8 cellular contexts compared by ENCODE assay signal in the genomic region with DNA sequence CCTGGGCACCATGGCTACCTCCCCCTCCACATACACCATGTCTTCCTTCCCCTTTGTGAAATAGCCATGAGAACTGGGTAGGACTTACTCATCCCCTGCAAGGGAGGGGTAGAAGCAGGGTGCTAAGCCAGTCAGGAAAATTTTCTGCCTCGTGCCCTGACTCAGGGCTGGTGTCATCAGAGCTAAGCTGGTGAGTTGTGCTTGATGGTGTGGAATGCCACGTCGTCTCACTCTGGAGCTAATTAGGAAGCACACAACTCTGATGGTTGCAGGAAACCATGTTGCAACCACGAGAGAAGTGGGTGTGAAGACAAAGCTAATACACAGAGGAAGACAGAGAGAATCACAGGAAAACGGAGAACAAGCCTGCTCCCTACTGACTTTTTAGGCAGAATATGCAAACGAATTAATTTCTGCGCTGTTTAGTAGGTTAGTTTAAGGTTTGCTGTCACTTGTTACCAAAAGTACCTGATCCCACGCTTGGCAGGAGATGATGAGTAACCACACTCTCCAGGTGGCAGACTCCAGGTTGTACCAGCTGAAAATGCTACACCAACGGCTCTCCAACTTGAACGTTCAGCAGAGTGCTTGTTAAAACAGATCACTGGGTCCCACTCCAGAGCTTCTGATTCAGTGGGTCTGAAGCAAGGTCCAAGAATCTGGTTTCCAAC. TPM values are rescaled to one million over a fixed set of nuclear protein-coding genes. Genes with fewer than 3 reads are reported as not detected.
A peak's percentile ranks its signal among the peaks of the same experiment; 100 is the strongest.
DNase-seq lines count a peak whose midpoint lies in the region; ATAC-seq and TF ChIP-seq lines count a peak whose summit lies in the region.

No MANE protein-coding gene starts in this region.

- peaks cover 37% of the 10 kb centered on the region for H3K4me1 Mint-ChIP-seq in T-helper 2 cell treated with Interferon-gamma antibody and Interleukin-4, amounts not matched to agents 5 μg/mL and 100 μg/mL, for 36 hours (ENCODE audit: low read depth)
- H3K4me1 Mint-ChIP-seq in osteocyte (ENCODE audit: unreplicated experiment) (peaks cover 9% of the 10 kb centered on the region), Caco-2 (ENCODE audit: low read depth, unreplicated experiment) (no peaks in the 10 kb centered on the region)

- CTCF ChIA-PET in Caco-2 (lab: Charles Lee) = no interaction called here

- H3K4me3 ChIP-seq in Caco-2 (ENCODE audit: low read depth, low read length) = no peak overlapping the region

- H3K9me3 Mint-ChIP-seq in T-helper 2 cell treated with Interferon-gamma antibody and Interleukin-4, amounts not matched to agents 5 μg/mL and 100 μg/mL, for 36 hours = peaks cover 3% of the 10 kb centered on the region
- H3K9me3 Mint-ChIP-seq in osteocyte (ENCODE audit: unreplicated experiment) (peaks cover 9% of the 10 kb centered on the region), Caco-2 (ENCODE audit: unreplicated experiment) (no peaks in the 10 kb centered on the region)

- no peaks in the 10 kb centered on the region for H3K27me3 Mint-ChIP-seq in T-helper 2 cell treated with Interferon-gamma antibody and Interleukin-4, amounts not matched to agents 5 μg/mL and 100 μg/mL, for 36 hours (ENCODE audit: low read depth)
- H3K27me3 Mint-ChIP-seq in osteocyte (ENCODE audit: unreplicated experiment) = no peaks in the 10 kb centered on the region
- no peaks in the 10 kb centered on the region for H3K27me3 Mint-ChIP-seq in Caco-2 (ENCODE audit: insufficient read depth, unreplicated experiment)

- no peaks in the 10 kb centered on the region for H3K9me3 ChIP-seq in Caco-2

- intact Hi-C loops in Caco-2 (cut with micrococcal nuclease; ENCODE audit: unreplicated experiment) = no loop called here

- no peaks in the 10 kb centered on the region for H3K36me3 ChIP-seq in Caco-2 (ENCODE audit: control insufficient read depth, insufficient read depth, low read length)

- POLR2A ChIA-PET in Caco-2 (lab: Charles Lee) = no interaction called here

- no TSS peak for BruUV-seq in Caco-2 (replicated peaks; lab: Mats Ljungman, UMichigan)

- H3K27ac Mint-ChIP-seq in T-helper 2 cell treated with Interferon-gamma antibody and Interleukin-4, amounts not matched to agents 5 μg/mL and 100 μg/mL, for 36 hours = peak overlapping the region; percentile 49
- H3K27ac Mint-ChIP-seq in osteocyte (ENCODE audit: unreplicated experiment) = peak overlapping the region; percentile 27
- H3K27ac Mint-ChIP-seq in Caco-2 (ENCODE audit: unreplicated experiment) = no peak overlapping the region

- H3K27me3 ChIP-seq in Caco-2 (replicated peaks; ENCODE audit: control insufficient read depth, insufficient read depth, low read length) = no peaks in the 10 kb centered on the region

- H3K4me1 ChIP-seq in Caco-2 = peaks cover 10% of the 10 kb centered on the region; the same call in 1 of the 2 replicates

- DNase-seq in GM03348 (ENCODE audit: low spot score) (peak; percentile 94), dermis blood vessel endothelial cell (peak; percentile 78), osteocyte (ENCODE audit: extremely low spot score, unreplicated experiment) (no peak), Caco-2 (no peak), DMS53 (lab: John Stamatoyannopoulos, UW) (no peak)
- peak; percentile 53 for DNase-seq in T-helper 2 cell treated with Interferon-gamma antibody and Interleukin-4, amounts not matched to agents 5 μg/mL and 100 μg/mL, for 36 hours (ENCODE audit: low spot score)

- TF ChIP-seq CTCF in osteocyte (IDR thresholded peaks at IDR 0.05) (no peak), Caco-2 (IDR thresholded peaks at IDR 0.05; ENCODE audit: insufficient read depth in 1 of 2, low read depth in 1 of 2, low read length in 1 of 2, severe bottlenecking in 1 of 2, unreplicated experiment in 1 of 2) (no peak)

- no peak for ATAC-seq in HG03280 (IDR thresholded peaks at IDR 0.05; ENCODE audit: unreplicated experiment)
- no peak for ATAC-seq in HG03354 (IDR thresholded peaks at IDR 0.05; ENCODE audit: poor library complexity, severe bottlenecking, unreplicated experiment)

- peak overlapping the region; percentile 6 for H3K4me3 Mint-ChIP-seq in T-helper 2 cell treated with Interferon-gamma antibody and Interleukin-4, amounts not matched to agents 5 μg/mL and 100 μg/mL, for 36 hours
- H3K4me3 Mint-ChIP-seq in osteocyte (ENCODE audit: unreplicated experiment) (no peak overlapping the region), Caco-2 (ENCODE audit: unreplicated experiment) (no peak overlapping the region)

- H3K36me3 Mint-ChIP-seq in T-helper 2 cell treated with Interferon-gamma antibody and Interleukin-4, amounts not matched to agents 5 μg/mL and 100 μg/mL, for 36 hours (ENCODE audit: low read depth) = peaks cover 67% of the 10 kb centered on the region
- H3K36me3 Mint-ChIP-seq in osteocyte (ENCODE audit: unreplicated experiment) (peaks cover 23% of the 10 kb centered on the region), Caco-2 (ENCODE audit: insufficient read depth, unreplicated experiment) (peaks cover 6% of the 10 kb centered on the region)

RNA-seq across cellular contexts. Expression of gene STK10, which starts 54.5 kb away (rescaled TPM):
- total RNA-seq in dermis blood vessel endothelial cell (56.0 and 61.8 TPM in 2 replicates), osteocyte (66.2 and 86.0 TPM in 2 replicates), Caco-2 (2022) (10.3 and 15.6 TPM in 2 replicates)

Comparison
In these comparisons a context has a peak if more than half of its experiments do, and no peak if none do; other contexts are left out.
1. DNase-seq: peak in GM03348 (single experiment), T-helper 2 cell treated with Interferon-gamma antibody and Interleukin-4, amounts not matched to agents 5 μg/mL and 100 μg/mL, for 36 hours (single experiment) and dermis blood vessel endothelial cell (single experiment); none in osteocyte (single experiment), Caco-2 (0 of 2) and DMS53 (single experiment).